15 cellular contexts compared by ENCODE assay signal in genomic region chr13:97241761-97242160, GRCh38. TPM values are rescaled to one million over a fixed set of nuclear protein-coding genes. Genes with fewer than 3 reads are reported as not detected.
DNase-seq lines count a peak whose midpoint lies in the region; TF ChIP-seq lines count a peak whose summit lies in the region.
"Had no signal": no experiment of that assay in that cellular context is flagged by ENCODE, and none has a peak within 500 bp of the region (broad histone marks: within the 10 kb centered on the region; RNA-seq: fewer than 3 reads in every experiment).

No MANE protein-coding gene starts in this region.

- in situ Hi-C loops in ACHN (cut with HindIII; ENCODE audit: low pct_ligation_motif_present, low pct_unique_long_range_greater_than_20kb, low sequenced_read_pairs), result no loop called here

- H3K4me3 ChIP-seq in BLaER1 treated with 17β-estradiol and CSF1 and Interleukin-3, amounts not matched to agents 10 nM and 100 nM, result no peak overlapping the region
- H3K4me3 ChIP-seq in liver (ENCODE audit: low read depth in 1 of 3, low read length in 3 of 3) (no peak overlapping the region), stomach smooth muscle (ENCODE audit: low read length in 2 of 2) (no peak overlapping the region)

- H3K27me3 ChIP-seq in BLaER1 treated with 17β-estradiol and CSF1 and Interleukin-3, amounts not matched to agents 10 nM and 100 nM, result no peaks in the 10 kb centered on the region
- H3K27me3 ChIP-seq in liver (ENCODE audit: control insufficient read depth in 4 of 4, insufficient read depth in 4 of 4, low read length in 3 of 4) (no peaks in the 10 kb centered on the region), stomach smooth muscle (ENCODE audit: control insufficient read depth in 1 of 2, insufficient read depth in 2 of 2, low read length in 2 of 2) (no peaks in the 10 kb centered on the region)

- peak overlapping the region in 8 of 11 experiments; percentile 0 to 41 (median 33); a peak in 10 of 22 replicates for H3K4me2 ChIP-seq in BLaER1 treated with 17β-estradiol and CSF1 and Interleukin-3, amounts not matched to agents 10 nM and 100 nM

- H3K27ac ChIP-seq in BLaER1 treated with 17β-estradiol and CSF1 and Interleukin-3, amounts not matched to agents 10 nM and 100 nM, result no peak overlapping the region
- H3K27ac ChIP-seq in liver (ENCODE audit: low read depth in 1 of 2, low read length in 2 of 2) (peak overlapping the region in 1 of 2 donors; percentile 1), stomach smooth muscle (ENCODE audit: low read length) (peak overlapping the region; percentile 32)
- H3K27ac ChIP-seq: VCaP had no signal

- H3K9ac ChIP-seq in BLaER1 treated with 17β-estradiol and CSF1 and Interleukin-3, amounts not matched to agents 10 nM and 100 nM, result no peak overlapping the region
- H3K9ac ChIP-seq in liver (ENCODE audit: low read depth in 1 of 2, low read length in 2 of 2) (no peak overlapping the region), stomach smooth muscle (ENCODE audit: low read length in 2 of 2) (no peak overlapping the region)

- H4K20me1 ChIP-seq in BLaER1 treated with 17β-estradiol and CSF1 and Interleukin-3, amounts not matched to agents 10 nM and 100 nM, result peaks cover 0 to 100% (median 28%) of the 10 kb centered on the region in 11 experiments; a peak in 14 of 22 replicates

- peaks cover 0 to 19% (median 16%) of the 10 kb centered on the region in 10 experiments; a peak in 17 of 20 replicates for H3K4me1 ChIP-seq in BLaER1 treated with 17β-estradiol and CSF1 and Interleukin-3, amounts not matched to agents 10 nM and 100 nM
- peaks cover 18 to 90% (median 59%) of the 10 kb centered on the region in 4 donors for H3K4me1 ChIP-seq in liver (ENCODE audit: control insufficient read depth in 4 of 4, insufficient read depth in 4 of 4, low read length in 3 of 4)
- H3K4me1 ChIP-seq in stomach smooth muscle (ENCODE audit: control insufficient read depth, insufficient read depth, low read length), result peaks cover 49% of the 10 kb centered on the region

- H3K36me3 ChIP-seq in BLaER1 treated with 17β-estradiol and CSF1 and Interleukin-3, amounts not matched to agents 10 nM and 100 nM, result peaks cover 0 to 26% (median 8%) of the 10 kb centered on the region in 11 experiments; a peak in 8 of 22 replicates
- peaks cover 0 to 3% (median 0%) of the 10 kb centered on the region in 4 donors for H3K36me3 ChIP-seq in liver (ENCODE audit: control insufficient read depth in 4 of 4, insufficient read depth in 3 of 4, low read depth in 1 of 4, low read length in 3 of 4)
- peaks cover 0 to 2% of the 10 kb centered on the region in 2 donors for H3K36me3 ChIP-seq in stomach smooth muscle (ENCODE audit: control insufficient read depth in 2 of 2, insufficient read depth in 2 of 2, low read length in 2 of 2)

- no peak for TF ChIP-seq CTCF in liver (IDR thresholded peaks at IDR 0.05; ENCODE audit: low read depth, low read length, missing input control)

- no peaks in the 10 kb centered on the region; a peak in 1 of 22 replicates for H3K9me3 ChIP-seq in BLaER1 treated with 17β-estradiol and CSF1 and Interleukin-3, amounts not matched to agents 10 nM and 100 nM (replicated peaks in 1 of 11)
- H3K9me3 ChIP-seq in liver (ENCODE audit: control insufficient read depth in 4 of 4, low read length in 3 of 4) (no peaks in the 10 kb centered on the region), stomach smooth muscle (ENCODE audit: control insufficient read depth in 2 of 2, low read length in 2 of 2) (no peaks in the 10 kb centered on the region)

- DNase-seq in dermis microvascular lymphatic vessel endothelial cell (ENCODE audit: low read depth in 2 of 2) (peak; percentile 64 to 97), NCI-H345 (lab: John Stamatoyannopoulos, UW) (no peak), ACHN (no peak), NCI-H774 (lab: John Stamatoyannopoulos, UW) (no peak), COR-L47 (lab: John Stamatoyannopoulos, UW) (no peak)
- DNase-seq: activated CD8-positive, alpha-beta T cell treated with anti-CD3 and anti-CD28 coated beads for 36 hours; CD8-positive, alpha-beta memory T cell; EL; NCI-H187 treated with DMSO at 0.1 percent for 48 hours; NCI-H524 treated with DMSO at 0.1 percent for 48 hours; PC-3 had no signal

- WGBS in liver, result 84% methylated on average over 5 of the region's 5 CpGs

- no peak for TF ChIP-seq RAD21 in liver (IDR thresholded peaks at IDR 0.05)

TF ChIP-seq in liver, 16 proteins besides CTCF, POLR2A, EP300 and RAD21:
- TF ChIP-seq MAX (IDR thresholded peaks at IDR 0.05) (peak; percentile 47), NR2F2 (IDR thresholded peaks at IDR 0.05) (peak; percentile 66), FOXA2 (IDR thresholded peaks at IDR 0.05) (no peak)

RNA-seq across cellular contexts. Expression of gene MBNL2, which starts 19.6 kb away (rescaled TPM):
- total RNA-seq in dermis microvascular lymphatic vessel endothelial cell, result 41.0 and 49.2 TPM in 2 replicates
- 10 to 100 TPM; 16.0 to 49.6 TPM for total RNA-seq in liver
- polyA plus RNA-seq in liver, result 10 to 100 TPM; 32.5 to 41.0 TPM

Comparison
In these comparisons a context has a peak if more than half of its experiments do, and no peak if none do; other contexts are left out.
1. DNase-seq: peak in dermis microvascular lymphatic vessel endothelial cell (2 of 2); none in NCI-H345 (single experiment), ACHN (single experiment), NCI-H774 (single experiment) and COR-L47 (single experiment).